In genomic region chr14:60164717-60165546, GRCh38 we compare ENCODE assay signal across 1 cellular context.
A peak's percentile ranks its signal among the peaks of the same experiment; 100 is the strongest.
TF ChIP-seq lines count a peak whose summit lies in the region.

Gene DHRS7, minus strand, starts transcription at chr14:60165398. Its CDS starts 89 bp downstream, at chr14:60165309.

TF ChIP-seq in WTC11, 78 proteins besides CTCF, POLR2A, EP300 and RAD21 (continued from another document and continues in another):
- TF ChIP-seq FOXP4 (CRISPR knock-in tag; IDR thresholded peaks at IDR 0.05) (peak; percentile 82), GRHL2 (CRISPR knock-in tag; IDR thresholded peaks at IDR 0.05; ENCODE audit: insufficient replicate concordance, severe bottlenecking) (no peak), ZBTB43 (CRISPR knock-in tag; IDR thresholded peaks at IDR 0.05) (no peak), NFATC4 (CRISPR knock-in tag; IDR thresholded peaks at IDR 0.05) (no peak), JUN (CRISPR knock-in tag; IDR thresholded peaks at IDR 0.05) (peak; percentile 61; the same call in 1 of the 2 replicates), ZNF423 (CRISPR knock-in tag; IDR thresholded peaks at IDR 0.05) (no peak), NR2C2 (CRISPR knock-in tag; IDR thresholded peaks at IDR 0.05) (no peak), ELF4 (CRISPR knock-in tag; IDR thresholded peaks at IDR 0.05; ENCODE audit: low read depth) (no peak), E2F5 (CRISPR knock-in tag; IDR thresholded peaks at IDR 0.05) (peak; percentile 73; the same call in 1 of the 2 replicates), AR (CRISPR knock-in tag; IDR thresholded peaks at IDR 0.05) (peak; percentile 34; the same call in 1 of the 2 replicates), USF1 (CRISPR knock-in tag; IDR thresholded peaks at IDR 0.05) (peak; percentile 43; the same call in 1 of the 2 replicates), GABPB1 (CRISPR knock-in tag; IDR thresholded peaks at IDR 0.05) (no peak), ZNF512 (CRISPR knock-in tag; IDR thresholded peaks at IDR 0.05; ENCODE audit: borderline replicate concordance) (no peak), ZNF281 (CRISPR knock-in tag; IDR thresholded peaks at IDR 0.05) (no peak), ZNF219 (CRISPR knock-in tag; IDR thresholded peaks at IDR 0.05; ENCODE audit: borderline replicate concordance) (no peak), CREB1 (CRISPR knock-in tag; IDR thresholded peaks at IDR 0.05) (no peak), ZMAT4 (CRISPR knock-in tag; IDR thresholded peaks at IDR 0.05) (no peak), ZNF532 (CRISPR knock-in tag; IDR thresholded peaks at IDR 0.05; ENCODE audit: borderline replicate concordance) (no peak), E2F1 (CRISPR knock-in tag; IDR thresholded peaks at IDR 0.05) (no peak), PRRX2 (CRISPR knock-in tag; IDR thresholded peaks at IDR 0.05) (no peak), NFYB (CRISPR knock-in tag; conservative IDR thresholded peaks at IDR 0.05; ENCODE audit: low read depth) (no peak), ARID4B (CRISPR knock-in tag; IDR thresholded peaks at IDR 0.05; ENCODE audit: borderline replicate concordance) (no peak; the same call in 1 of the 2 replicates), ZBTB21 (CRISPR knock-in tag; IDR thresholded peaks at IDR 0.05; ENCODE audit: borderline replicate concordance) (peak; percentile 39; the same call in 1 of the 2 replicates), FOXK1 (CRISPR knock-in tag; IDR thresholded peaks at IDR 0.05) (peak; percentile 66), JAZF1 (CRISPR knock-in tag; IDR thresholded peaks at IDR 0.05) (no peak), GTF2I (CRISPR knock-in tag; conservative IDR thresholded peaks at IDR 0.05) (no peak), ETV6 (CRISPR knock-in tag; IDR thresholded peaks at IDR 0.05) (peak; percentile 66; the same call in 1 of the 2 replicates), KAT7 (CRISPR knock-in tag; IDR thresholded peaks at IDR 0.05; ENCODE audit: borderline replicate concordance) (no peak)
